ENCODE assay signal across 9 cellular contexts in genomic region chr3:141399979-141400971, GRCh38. TPM values are rescaled to one million over a fixed set of nuclear protein-coding genes. Genes with fewer than 3 reads are reported as not detected.
DNase-seq lines count a peak whose midpoint lies in the region; ATAC-seq and FAIRE-seq lines count a peak whose summit lies in the region.
"Had no signal": no experiment of that assay in that cellular context is flagged by ENCODE, and none has a peak within 500 bp of the region (broad histone marks: within the 10 kb centered on the region; RNA-seq: fewer than 3 reads in every experiment).

No MANE protein-coding gene starts in this region.

- peak overlapping the region; percentile 72 for H3K27ac ChIP-seq in caudate nucleus (ENCODE audit: low read depth, low read length)

- H3K36me3 Mint-ChIP-seq in naive B cell, result peaks cover 1 to 8% of the 10 kb centered on the region in 2 donors

- peak overlapping the region in 6 of 8 donors; percentile 20 to 85 (median 59) for H3K4me3 Mint-ChIP-seq in naive B cell

- H3K4me1 Mint-ChIP-seq in naive B cell, result peaks cover 6 to 23% (median 6%) of the 10 kb centered on the region in 3 donors

- DNase-seq in caudate nucleus (lab: John Stamatoyannopoulos, UW) (no peak), naive B cell (no peak)
- no peak for DNase-seq in stimulated activated naive CD4-positive, alpha-beta T cell treated with Interleukin-2 at 50 U/mL for 16 hours (lab: John Stamatoyannopoulos, UW)
- DNase-seq: NCI-H526 had no signal

- peak overlapping the region in 2 of 6 donors; percentile 21 to 78 for H3K27ac Mint-ChIP-seq in naive B cell

- no peaks in the 10 kb centered on the region for H3K27me3 Mint-ChIP-seq in naive B cell

- ATAC-seq in GM21529 (IDR thresholded peaks at IDR 0.05; ENCODE audit: unreplicated experiment) (peak; percentile 25), naive B cell (ENCODE audit: low read depth in 2 of 2) (no peak), GM18519 (IDR thresholded peaks at IDR 0.05; ENCODE audit: low FRiP score, unreplicated experiment) (no peak), HG03439 (IDR thresholded peaks at IDR 0.05; ENCODE audit: unreplicated experiment) (no peak), HG02571 (IDR thresholded peaks at IDR 0.05; ENCODE audit: unreplicated experiment) (no peak)

- H3K9me3 Mint-ChIP-seq in naive B cell, result peaks cover 0 to 8% (median 3%) of the 10 kb centered on the region in 7 donors

- FAIRE-seq in A204.1 (lab: Jason Lieb, UNC), result peak; percentile 16

RNA-seq across cellular contexts. Expression of gene ZBTB38, which starts 32.0 kb away (rescaled TPM):
- polyA plus RNA-seq in naive B cell (ENCODE audit: low read depth in 6 of 6), result 10 to 100 TPM; 15.9 to 48.1 (median 35.4) TPM
